ENCODE assay signal across 17 cellular contexts in the genomic region with DNA sequence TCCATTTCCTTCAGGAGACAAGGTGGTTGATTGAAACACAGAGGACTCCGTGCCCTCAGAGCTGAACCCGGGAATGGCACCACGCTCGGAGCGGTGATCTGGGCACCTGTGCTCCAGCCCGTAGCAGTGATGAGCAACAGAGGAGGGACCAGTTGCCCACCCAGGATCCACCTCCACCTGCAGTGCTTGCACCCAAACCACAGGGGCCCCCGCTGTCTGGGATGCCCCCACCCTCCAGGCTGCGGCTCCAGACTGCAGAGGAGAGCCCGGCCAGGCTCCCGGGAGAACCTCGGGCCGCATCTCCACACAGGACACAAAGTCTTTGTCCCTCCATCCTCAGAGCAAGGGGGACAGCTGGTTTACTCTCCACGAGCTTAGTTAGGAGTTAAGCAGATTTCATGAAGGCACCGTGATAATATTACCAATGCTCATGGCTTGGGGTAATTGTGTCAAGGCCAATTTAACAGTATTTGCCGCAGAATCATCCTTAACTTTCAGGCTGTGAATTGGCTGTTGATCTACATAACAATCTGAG.
DNase-seq lines count a peak whose midpoint lies in the region; ATAC-seq, FAIRE-seq and TF ChIP-seq lines count a peak whose summit lies in the region.
"Had no signal": no experiment of that assay in that cellular context is flagged by ENCODE, and none has a peak within 500 bp of the region (broad histone marks: within the 10 kb centered on the region; RNA-seq: fewer than 3 reads in every experiment).

No MANE protein-coding gene starts in this region.

- H2AK5ac ChIP-seq in neuronal stem cell (ENCODE audit: low read depth, low read length), result no peak overlapping the region

- H3K14ac ChIP-seq in neuronal stem cell (ENCODE audit: low read length), result no peak overlapping the region

- intact Hi-C loops in Right ventricle myocardium inferior (cut with DNase I), result no loop called here

- H2BK5ac ChIP-seq in neuronal stem cell (ENCODE audit: low read length), result no peak overlapping the region

- H3K4ac ChIP-seq in neuronal stem cell (ENCODE audit: low read length), result no peak overlapping the region

- H3K4me3 ChIP-seq in bronchial epithelial cell (ENCODE audit: low read depth, low read length), result no peak overlapping the region
- H3K4me3 ChIP-seq in neuronal stem cell (ENCODE audit: low read length in 2 of 2), result no peak overlapping the region
- H3K4me3 ChIP-seq: GM23248 had no signal

- no peak overlapping the region for H3K27ac ChIP-seq in neuronal stem cell (replicated peaks; ENCODE audit: low read length)
- H3K27ac ChIP-seq: GM23248 had no signal

- H4K91ac ChIP-seq in neuronal stem cell (ENCODE audit: low read depth, low read length, poor library complexity), result no peak overlapping the region

- H3K4me2 ChIP-seq in neuronal stem cell (ENCODE audit: insufficient read depth, low read length, poor library complexity, severe bottlenecking), result no peak overlapping the region

- peaks cover 0 to 5% of the 10 kb centered on the region in 2 donors for H3K4me1 ChIP-seq in neuronal stem cell (ENCODE audit: control insufficient read depth in 2 of 2, insufficient read depth in 1 of 2, low read depth in 1 of 2, low read length in 2 of 2)
- H3K4me1 ChIP-seq: BE2C had no signal

- no peak overlapping the region for H2BK120ac ChIP-seq in neuronal stem cell (ENCODE audit: low read depth, low read length)

- ATAC-seq in Right ventricle myocardium inferior (no peak), GM21423 (IDR thresholded peaks at IDR 0.05; ENCODE audit: unreplicated experiment) (no peak), GM18498 (IDR thresholded peaks at IDR 0.05; ENCODE audit: unreplicated experiment) (no peak)

- H3K27me3 ChIP-seq in bronchial epithelial cell (ENCODE audit: control insufficient read depth, insufficient read depth, low read length) (peaks cover 23% of the 10 kb centered on the region), neuronal stem cell (ENCODE audit: control insufficient read depth in 3 of 3, insufficient read depth in 3 of 3, low read depth in 1 of 3, low read length in 3 of 3) (peaks cover 8 to 73% (median 32%) of the 10 kb centered on the region in 3 experiments)

- FAIRE-seq in bronchial epithelial cell (lab: Jason Lieb, UNC), result peak; percentile 68
- FAIRE-seq: G401.6, GM12892 had no signal

- no peak overlapping the region for H2BK15ac ChIP-seq in neuronal stem cell (ENCODE audit: low read length)

- peaks cover 2% of the 10 kb centered on the region for H3K79me1 ChIP-seq in neuronal stem cell (ENCODE audit: low read depth, low read length)

- TF ChIP-seq CTCF in GM20000 (IDR thresholded peaks at IDR 0.05; ENCODE audit: extremely low read depth, missing control alignments), result no peak
- TF ChIP-seq CTCF in bronchial epithelial cell (IDR thresholded peaks at IDR 0.05; ENCODE audit: insufficient read depth, low read length, severe bottlenecking), result no peak

- H3K18ac ChIP-seq in neuronal stem cell (ENCODE audit: low read length), result peak overlapping the region; percentile 11

- no peak overlapping the region for H2AFZ ChIP-seq in neuronal stem cell (ENCODE audit: low read length)
- H2AFZ ChIP-seq: GM23248 had no signal

- H3K23ac ChIP-seq in neuronal stem cell (ENCODE audit: low read depth, low read length, poor library complexity), result no peak overlapping the region

- H3K9me3 ChIP-seq in neuronal stem cell (replicated peaks in 1 of 2; ENCODE audit: control insufficient read depth in 2 of 2, insufficient read depth in 1 of 2, low read depth in 1 of 2, low read length in 2 of 2), result no peaks in the 10 kb centered on the region
- H3K9me3 ChIP-seq: BE2C had no signal

- no peak overlapping the region for H3K9ac ChIP-seq in neuronal stem cell (ENCODE audit: low read depth, low read length, poor library complexity)
- H3K9ac ChIP-seq: GM23248 had no signal

- no peak overlapping the region for H4K8ac ChIP-seq in neuronal stem cell (ENCODE audit: low read depth, low read length)

- H3K36me3 ChIP-seq in bronchial epithelial cell (ENCODE audit: control insufficient read depth, insufficient read depth, low read length) (no peaks in the 10 kb centered on the region), neuronal stem cell (replicated peaks in 1 of 2; ENCODE audit: control insufficient read depth in 2 of 2, insufficient read depth in 2 of 2, low read length in 2 of 2) (no peaks in the 10 kb centered on the region)
- H3K36me3 ChIP-seq: BE2C had no signal

- DNase-seq in GM20000 (ENCODE audit: low spot score) (peak; percentile 17), NCI-H82 (lab: John Stamatoyannopoulos, UW) (peak; percentile 78), bronchial epithelial cell (ENCODE audit: low read depth) (no peak), neuronal stem cell (ENCODE audit: low spot score) (no peak), Right ventricle myocardium inferior (ENCODE audit: missing footprints) (no peak), activated T-cell treated with anti-CD3 and anti-CD28 coated beads for 4 hours (no peak)
- DNase-seq: BE2C; C1 segment of cervical spinal cord; CD4-positive, CD25-positive, alpha-beta regulatory T cell; CD8-positive, alpha-beta memory T cell; COR-L47; GM23248; H9 had no signal

- no CpG with 5 or more reads among the region's 15 CpGs for WGBS in neuronal stem cell (ENCODE audit: extremely low coverage in 2 of 2, insufficient read length in 2 of 2, insufficient replicate concordance in 1 of 2), 2 donors

- no peak overlapping the region for H2BK12ac ChIP-seq in neuronal stem cell (ENCODE audit: low read length)

Comparison
In these comparisons a context has a peak if more than half of its experiments do, and no peak if none do; other contexts are left out.
1. DNase-seq: peak in GM20000 (single experiment) and NCI-H82 (single experiment); none in bronchial epithelial cell (single experiment), neuronal stem cell (single experiment), Right ventricle myocardium inferior (single experiment) and activated T-cell treated with anti-CD3 and anti-CD28 coated beads for 4 hours (single experiment).